8 cellular contexts compared by ENCODE assay signal in genomic region chr13:80340643-80341097, GRCh38. TPM values are rescaled to one million over a fixed set of nuclear protein-coding genes. Genes with fewer than 3 reads are reported as not detected.
DNase-seq lines count a peak whose midpoint lies in the region; ATAC-seq, FAIRE-seq and TF ChIP-seq lines count a peak whose summit lies in the region.

No MANE protein-coding gene starts in this region.

- BruUV-seq in K562 (replicated peaks; lab: Mats Ljungman, UMichigan) = no TSS peak

- H3K4me1 ChIP-seq in K562 (replicated peaks in 1 of 2; ENCODE audit: control insufficient read depth in 2 of 2, insufficient read depth in 2 of 2, low read length in 2 of 2) = peaks cover 3 to 30% of the 10 kb centered on the region in 2 experiments; a peak in 3 of 5 replicates
- peaks cover 35% of the 10 kb centered on the region for H3K4me1 ChIP-seq in lower lobe of right lung
- peaks cover 3 to 12% of the 10 kb centered on the region in 2 donors for H3K4me1 ChIP-seq in thyroid gland

- peak; percentile 32 to 68 for DNase-seq in NCI-H2081 (lab: John Stamatoyannopoulos, UW)
- no peak for DNase-seq in NCI-H2081 treated with DMSO at 0.1 percent for 48 hours (lab: John Stamatoyannopoulos, UW)
- peak; percentile 25 for DNase-seq in H4 (ENCODE audit: low spot score)
- DNase-seq in NB4 (ENCODE audit: low read depth) = peak; percentile 88
- no peak for DNase-seq in K562 (ENCODE audit: extremely low read depth in 1 of 4, low spot score in 3 of 4)
- peak; percentile 60 for DNase-seq in lower lobe of right lung
- DNase-seq in thyroid gland = no peak
- DNase-seq in GM12892 (ENCODE audit: insufficient read length) = no peak

- H3K4me3 ChIP-seq in NB4 (ENCODE audit: low read depth, low read length) (peak overlapping the region; percentile 97), K562 (peak overlapping the region; percentile 71), lower lobe of right lung (peak overlapping the region; percentile 73), thyroid gland (replicated peaks in 1 of 3) (peak overlapping the region; percentile 24 to 58 (median 58))

- POLR2A ChIA-PET in K562 (lab: Yijun Ruan, JAX) = interaction anchor here (0.6 to 1.7 kb wide), 3 partner anchors 9 to 1159 kb away, joined by 3 to 5 read pairs (median 3); no protein-coding TSS in a partner anchor

- no peak for TF ChIP-seq EP300 in K562 (IDR thresholded peaks at IDR 0.05; ENCODE audit: low read length)

- intact Hi-C loops in K562 (cut with micrococcal nuclease) (no loop called here), lower lobe of right lung (cut with DNase I) (no loop called here), thyroid gland (cut with DNase I) (loop anchor here (10.0 kb wide), 1 partner anchor 666 kb away; no protein-coding TSS in a partner anchor)

- H3K27ac ChIP-seq in K562 (ENCODE audit: extremely low read depth, low read depth, low read length) (peak overlapping the region; percentile 93), lower lobe of right lung (peak overlapping the region; percentile 98), thyroid gland (peak overlapping the region; percentile 86 to 95 (median 91))

- ATAC-seq in K562 (no peak; the same call in 1 of the 3 replicates), lower lobe of right lung (peak in 1 of 2 donors; percentile 58)

- CTCF ChIA-PET in K562 (lab: Yijun Ruan, JAX; ENCODE audit: low intra/inter-chr PET ratio) = no interaction called here

- 0% methylated on average over 10 of the region's 44 CpGs for WGBS in K562 (ENCODE audit: insufficient coverage, low coverage, missing lambda C conversion rate)
- 0 to 1% methylated on average over 16 to 27 of the region's 44 CpGs for WGBS in thyroid gland, 2 donors

- peaks cover 44% of the 10 kb centered on the region for H3K79me2 ChIP-seq in K562 (ENCODE audit: control insufficient read depth, insufficient read depth, low read length)

- peak overlapping the region; percentile 84 for H3K4me2 ChIP-seq in K562 (ENCODE audit: insufficient read depth, low read length)

- peak overlapping the region; percentile 70 for H2AFZ ChIP-seq in K562 (ENCODE audit: low read depth, low read length)

- in situ Hi-C loops in K562 (cut with MboI) = loop anchor here (25.0 kb wide), 1 partner anchor 903 kb away; no protein-coding TSS in a partner anchor

- TF ChIP-seq CTCF in NB4 (IDR thresholded peaks at IDR 0.05; ENCODE audit: low read depth, low read length) (no peak), K562 (IDR thresholded peaks at IDR 0.05 in 2 of 3, conservative IDR thresholded peaks at IDR 0.05 in 1 of 3; ENCODE audit: insufficient read depth in 2 of 3, low read depth in 1 of 3, low read length in 3 of 3) (no peak), lower lobe of right lung (IDR thresholded peaks at IDR 0.05) (no peak), thyroid gland (IDR thresholded peaks at IDR 0.05) (no peak)

- no peak for TF ChIP-seq RAD21 in K562 (CRISPR knock-in tag; conservative IDR thresholded peaks at IDR 0.05 in 1 of 2, IDR thresholded peaks at IDR 0.05 in 1 of 2)

- H3K9me3 ChIP-seq in K562 (replicated peaks; ENCODE audit: control insufficient read depth, insufficient read depth, low read depth, low read length) (no peaks in the 10 kb centered on the region), lower lobe of right lung (no peaks in the 10 kb centered on the region), thyroid gland (no peaks in the 10 kb centered on the region)

- no peak for TF ChIP-seq POLR2A in NB4 (IDR thresholded peaks at IDR 0.05; ENCODE audit: extremely low read depth, insufficient read length)
- TF ChIP-seq POLR2A in K562 (conservative IDR thresholded peaks at IDR 0.05) = no peak
- TF ChIP-seq POLR2A in thyroid gland (IDR thresholded peaks at IDR 0.05) = no peak
- TF ChIP-seq POLR2A in GM12892 (IDR thresholded peaks at IDR 0.05; ENCODE audit: low read depth, low read length) = no peak

- H3K9me1 ChIP-seq in K562 (ENCODE audit: control insufficient read depth, insufficient read depth, low read length) = no peaks in the 10 kb centered on the region

- H3K27me3 ChIP-seq in K562 (ENCODE audit: control insufficient read depth in 2 of 2, insufficient read depth in 2 of 2, low read length in 2 of 2) = no peaks in the 10 kb centered on the region
- no peaks in the 10 kb centered on the region for H3K27me3 ChIP-seq in lower lobe of right lung (ENCODE audit: low read depth)
- H3K27me3 ChIP-seq in thyroid gland = no peaks in the 10 kb centered on the region

- FAIRE-seq in K562 (lab: Jason Lieb, UNC) (no peak), GM12892 (lab: Jason Lieb, UNC) (no peak)

- H3K36me3 ChIP-seq in K562 (ENCODE audit: control insufficient read depth, insufficient read depth, low read length) = peaks cover 15% of the 10 kb centered on the region; the same call in 2 of the 3 replicates
- H3K36me3 ChIP-seq in lower lobe of right lung = peaks cover 12% of the 10 kb centered on the region
- peaks cover 4 to 9% of the 10 kb centered on the region in 2 donors for H3K36me3 ChIP-seq in thyroid gland

- H3K9ac ChIP-seq in K562 (ENCODE audit: insufficient read depth in 1 of 2, low read depth in 2 of 2, low read length in 2 of 2) = peak overlapping the region; percentile 77 to 90

- H4K20me1 ChIP-seq in K562 (replicated peaks; ENCODE audit: control insufficient read depth, insufficient read depth, low read length) = no peaks in the 10 kb centered on the region

TF ChIP-seq in K562, 482 proteins besides CTCF, POLR2A, EP300 and RAD21 (continues in another document):
- no peak for TF ChIP-seq ARID3B (CRISPR knock-in tag; IDR thresholded peaks at IDR 0.05; ENCODE audit: borderline replicate concordance)
- peak; percentile 49; the same call in 1 of the 2 replicates for TF ChIP-seq ZFX (CRISPR knock-in tag; IDR thresholded peaks at IDR 0.05)
- TF ChIP-seq XRCC4 (IDR thresholded peaks at IDR 0.05; ENCODE audit: extremely low read depth, insufficient read depth, insufficient read length) = no peak
- no peak for TF ChIP-seq MLX (CRISPR knock-in tag; conservative IDR thresholded peaks at IDR 0.05)
- TF ChIP-seq ZNF12 (CRISPR knock-in tag; IDR thresholded peaks at IDR 0.05) = no peak
- no peak for TF ChIP-seq RBM34 (IDR thresholded peaks at IDR 0.05; ENCODE audit: borderline replicate concordance, insufficient read depth, low read length)
- TF ChIP-seq ZNF740 (CRISPR knock-in tag; IDR thresholded peaks at IDR 0.05) = peak; percentile 0; the same call in 1 of the 2 replicates
- no peak for TF ChIP-seq ZNF740 (tag; IDR thresholded peaks at IDR 0.05)
- peak; percentile 25 for TF ChIP-seq CHD1 (IDR thresholded peaks at IDR 0.05; ENCODE audit: low read length)

RNA-seq across cellular contexts. Expression of gene SPRY2, which starts 0.3 kb away (rescaled TPM):
- total RNA-seq in H4 (2014; rRNA removed; shearing (Covaris generic)) = 4.6 and 5.6 TPM in 2 replicates
- total RNA-seq in K562 (2011; cell fraction: chromatin; rRNA removed; ENCODE audit: low replicate concordance) = 10.5 and 11.1 TPM in 2 replicates
- total RNA-seq in K562 (2011; cell fraction: nucleolus; rRNA removed) = 7.8 and 10.3 TPM in 2 replicates
- 11.7 and 12.6 TPM in 2 replicates for total RNA-seq in K562 (2011; cell fraction: nucleoplasm; rRNA removed)
- 2.5 and 3.3 TPM in 2 replicates for total RNA-seq in K562 (2014; rRNA removed)
- total RNA-seq in K562 (2014; rRNA removed; fragmentation: Illumina TruSeq; extraction: Trizol) = 3.3 and 3.4 TPM in 2 replicates
- total RNA-seq in K562 (2015; rRNA removed; fragmentation: Illumina TruSeq; extraction: Trizol) = 4.0 and 4.2 TPM in 2 replicates
- 6.8 and 7.8 TPM in 2 replicates for total RNA-seq in K562 (2021)
- polyA plus RNA-seq in K562 (2011; rRNA removed) = 6.4 and 7.1 TPM in 2 replicates
- polyA plus RNA-seq in K562 (2011; cell fraction: cytosol; rRNA removed) = 7.5 and 11.2 TPM in 2 replicates
- 13.2 and 13.8 TPM in 2 replicates for polyA plus RNA-seq in K562 (2011; cell fraction: nucleus; rRNA removed)
- 6.3 and 8.8 TPM in 2 replicates for polyA plus RNA-seq in K562 (2012)
- polyA plus RNA-seq in K562 (2014; fragmentation: Illumina TruSeq; extraction: Trizol) = 6.1 and 7.7 TPM in 2 replicates
- polyA plus RNA-seq in K562 (2014; fragmentation: Nextera tagmentation; extraction: Ambion mirVana) = 1 to 10 TPM; 1.8 TPM
- polyA plus RNA-seq in K562 (2014; rRNA removed) = 3.1 and 7.0 TPM in 2 replicates
- 10.4 and 12.3 TPM in 2 replicates for polyA minus RNA-seq in K562 (2011; rRNA and poly(A)+ RNA removed)
- polyA minus RNA-seq in K562 (2011; cell fraction: cytosol; rRNA and poly(A)+ RNA removed) = 4.9 and 6.7 TPM in 2 replicates
- polyA minus RNA-seq in K562 (2011; cell fraction: nucleus; rRNA and poly(A)+ RNA removed) = 8.1 and 12.3 TPM in 2 replicates
- total RNA-seq in lower lobe of right lung = 44.6 TPM
- 10 to 100 TPM; 17.9 to 37.0 (median 24.5) TPM for total RNA-seq in thyroid gland
- polyA plus RNA-seq in GM12892 (2012; ENCODE audit: missing spikeins) = 0.38 TPM

Comparison
In these comparisons a context has a peak if more than half of its experiments do, and no peak if none do; other contexts are left out.
1. DNase-seq: peak in NCI-H2081 (2 of 2), H4 (single experiment), NB4 (single experiment) and lower lobe of right lung (single experiment); none in NCI-H2081 treated with DMSO at 0.1 percent for 48 hours (single experiment), K562 (0 of 4), thyroid gland (0 of 2) and GM12892 (single experiment).
2. Peak in every context shown above with its lines, with median percentiles within 50 percentile points of each other: H3K4me3 ChIP-seq and H3K27ac ChIP-seq.